ENCODE assay signal across 8 cellular contexts in the genomic region with DNA sequence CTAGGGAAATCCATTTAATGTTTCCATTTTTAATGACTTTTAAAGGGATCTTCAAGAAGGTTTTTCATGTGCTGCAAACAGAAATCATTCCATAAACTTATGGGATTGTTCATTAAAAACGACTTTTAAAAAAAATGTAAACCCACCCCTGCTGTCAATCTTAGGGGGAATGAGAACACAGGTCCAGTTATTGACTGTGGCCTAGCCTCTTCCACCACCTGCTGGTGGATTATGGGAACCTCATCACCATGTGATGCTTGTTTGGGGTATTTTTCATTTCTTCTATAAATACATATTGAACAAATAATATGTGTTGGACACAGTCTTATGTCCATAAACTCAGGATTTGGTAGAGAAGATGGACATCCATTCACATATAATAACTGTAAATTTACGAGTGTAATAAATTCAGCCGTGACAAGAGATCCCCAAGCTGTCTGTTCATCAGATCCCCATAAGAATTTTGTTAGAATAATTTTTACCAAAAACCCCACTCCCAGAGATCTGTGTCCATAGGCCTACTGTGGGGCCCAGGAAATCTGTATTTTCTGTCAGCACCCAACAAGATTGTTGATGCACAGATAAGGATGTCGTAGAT. TPM values are rescaled to one million over a fixed set of nuclear protein-coding genes. Genes with fewer than 3 reads are reported as not detected.
DNase-seq lines count a peak whose midpoint lies in the region; ATAC-seq, FAIRE-seq and TF ChIP-seq lines count a peak whose summit lies in the region.

No MANE protein-coding gene starts in this region.

- FAIRE-seq in GM19239 (lab: Jason Lieb, UNC) = peak; percentile 89

- no peak overlapping the region for H3K4me3 Mint-ChIP-seq in activated naive CD8-positive, alpha-beta T cell treated with anti-CD3 and anti-CD28 coated beads for 36 hours

- H3K27me3 Mint-ChIP-seq in activated naive CD8-positive, alpha-beta T cell treated with anti-CD3 and anti-CD28 coated beads for 36 hours = no peaks in the 10 kb centered on the region

- intact Hi-C loops in left ventricle myocardium inferior (cut with micrococcal nuclease) = loop anchor here (5.0 to 10.0 kb wide), 2 partner anchors 211 to 288 kb away; a partner anchor contains a TSS
- intact Hi-C loops in sciatic nerve (cut with DNase I) = loop anchor here (10.0 kb wide), 1 partner anchor 211 kb away; a partner anchor contains a TSS

- H3K4me1 Mint-ChIP-seq in activated naive CD8-positive, alpha-beta T cell treated with anti-CD3 and anti-CD28 coated beads for 36 hours = no peaks in the 10 kb centered on the region

- no peaks in the 10 kb centered on the region for H3K9me3 ChIP-seq in left ventricle myocardium inferior (replicated peaks)

- no peak overlapping the region for H3K27ac ChIP-seq in left ventricle myocardium inferior (replicated peaks)

- no peaks in the 10 kb centered on the region for H3K36me3 Mint-ChIP-seq in activated naive CD8-positive, alpha-beta T cell treated with anti-CD3 and anti-CD28 coated beads for 36 hours

- no peaks in the 10 kb centered on the region for H3K4me1 ChIP-seq in left ventricle myocardium inferior

- H3K27me3 ChIP-seq in left ventricle myocardium inferior (ENCODE audit: low read depth) = peaks cover 31% of the 10 kb centered on the region

- H3K36me3 ChIP-seq in left ventricle myocardium inferior = no peaks in the 10 kb centered on the region

- TF ChIP-seq CTCF in left ventricle myocardium inferior (IDR thresholded peaks at IDR 0.05; ENCODE audit: borderline replicate concordance) = peak; percentile 89

- peak; percentile 78 for ATAC-seq in sciatic nerve
- no peak for ATAC-seq in GM19452 (IDR thresholded peaks at IDR 0.05; ENCODE audit: unreplicated experiment)

- peak; percentile 73 for DNase-seq in Ammon's horn (ENCODE audit: low spot score)
- DNase-seq in GM19239 (ENCODE audit: insufficient read length, low spot score) = peak; percentile 59
- DNase-seq in NCI-H460 (ENCODE audit: extremely low read depth, low read depth) = peak; percentile 48
- DNase-seq in activated naive CD8-positive, alpha-beta T cell treated with anti-CD3 and anti-CD28 coated beads for 36 hours = peak; percentile 8
- DNase-seq in left ventricle myocardium inferior = no peak
- peak; percentile 63 for DNase-seq in sciatic nerve (ENCODE audit: low spot score)
- DNase-seq in T-helper 9 cell = no peak

- H3K9me3 Mint-ChIP-seq in activated naive CD8-positive, alpha-beta T cell treated with anti-CD3 and anti-CD28 coated beads for 36 hours = no peaks in the 10 kb centered on the region

- no peak overlapping the region for H3K27ac Mint-ChIP-seq in activated naive CD8-positive, alpha-beta T cell treated with anti-CD3 and anti-CD28 coated beads for 36 hours

- no peak overlapping the region for H3K4me3 ChIP-seq in left ventricle myocardium inferior

RNA-seq across cellular contexts. Expression of a gene that starts 42.0 kb away (rescaled TPM):
- 0.07 and 0.43 TPM in 2 replicates for total RNA-seq in NCI-H460 (2014; rRNA removed; shearing (Covaris generic))
- 0.08 TPM in 1 of 2 replicates, not detected in the other for polyA plus RNA-seq in NCI-H460 (2014; cell fraction: nucleus; rRNA removed)
- not detected for total RNA-seq in activated naive CD8-positive, alpha-beta T cell treated with anti-CD3 and anti-CD28 coated beads for 36 hours
- total RNA-seq in left ventricle myocardium inferior (0.38 TPM), sciatic nerve (1.7 TPM)

Comparison
In these comparisons a context has a peak if more than half of its experiments do, and no peak if none do; other contexts are left out.
1. DNase-seq: peak in Ammon's horn (single experiment), GM19239 (single experiment), NCI-H460 (single experiment), activated naive CD8-positive, alpha-beta T cell treated with anti-CD3 and anti-CD28 coated beads for 36 hours (single experiment) and sciatic nerve (single experiment); none in left ventricle myocardium inferior (single experiment) and T-helper 9 cell (single experiment).